Comparison of ENCODE assay signal across 11 cellular contexts in the genomic region with DNA sequence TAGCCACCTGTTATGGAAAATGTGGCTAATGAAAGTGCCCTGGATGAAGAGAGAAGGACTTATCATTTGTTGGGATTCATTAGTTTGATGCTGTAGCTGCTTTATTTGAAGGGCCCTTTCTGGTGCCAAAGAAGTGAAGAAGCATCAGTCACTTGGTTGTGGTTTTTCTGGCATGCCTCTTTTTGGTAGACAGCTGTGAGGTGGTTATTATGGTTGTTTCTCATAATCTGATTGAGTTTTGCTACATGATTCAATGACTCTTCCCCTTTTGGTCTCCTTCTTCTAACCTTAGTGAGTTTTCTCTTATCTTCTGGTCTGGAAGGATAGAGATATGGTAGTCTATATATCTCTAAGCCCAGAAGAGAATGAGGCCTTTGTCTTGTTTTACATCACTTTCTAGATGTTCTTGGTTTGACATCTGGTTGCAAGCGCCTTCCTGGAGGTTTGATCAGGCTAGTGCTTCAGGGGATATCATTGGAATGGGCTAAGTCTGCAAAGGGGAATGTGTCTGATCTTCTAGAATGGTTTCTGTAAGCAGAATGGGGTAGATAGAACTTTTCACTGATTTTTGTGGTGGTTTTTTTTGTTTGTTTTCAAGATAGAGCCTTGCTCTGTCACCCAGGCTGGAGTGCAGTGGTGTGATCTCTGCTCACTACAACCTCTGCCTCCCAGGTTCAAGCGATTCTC. TPM values are rescaled to one million over a fixed set of nuclear protein-coding genes. Genes with fewer than 3 reads are reported as not detected.
DNase-seq lines count a peak whose midpoint lies in the region; ATAC-seq and TF ChIP-seq lines count a peak whose summit lies in the region.
"Had no signal": no experiment of that assay in that cellular context is flagged by ENCODE, and none has a peak within 500 bp of the region (broad histone marks: within the 10 kb centered on the region; RNA-seq: fewer than 3 reads in every experiment).

No MANE protein-coding gene starts in this region.

- H3K4me3 ChIP-seq in CD8-positive, alpha-beta memory T cell (ENCODE audit: low read length): no peak overlapping the region
- no peak overlapping the region for H3K4me3 ChIP-seq in stomach
- H3K4me3 ChIP-seq: lung, skin epidermis had no signal

- H3K27ac Mint-ChIP-seq in CD8-positive, alpha-beta memory T cell: peak overlapping the region; percentile 44 to 90 (median 57)
- H3K27ac Mint-ChIP-seq in IgD-negative memory B cell: peak overlapping the region; percentile 48 to 82 (median 74)
- peak overlapping the region; percentile 46 for H3K27ac Mint-ChIP-seq in activated B cell treated with CpG ODN at 0.5 μM for 24 hours
- H3K27ac Mint-ChIP-seq in naive thymus-derived CD8-positive, alpha-beta T cell: peak overlapping the region in 9 of 10 donors; percentile 11 to 92 (median 41)

- peaks cover 0 to 29% (median 4%) of the 10 kb centered on the region in 3 donors for H3K36me3 Mint-ChIP-seq in CD8-positive, alpha-beta memory T cell
- no peaks in the 10 kb centered on the region for H3K36me3 Mint-ChIP-seq in IgD-negative memory B cell
- H3K36me3 Mint-ChIP-seq in activated B cell treated with CpG ODN at 0.5 μM for 24 hours (ENCODE audit: low read depth): peaks cover 26% of the 10 kb centered on the region
- H3K36me3 Mint-ChIP-seq in naive thymus-derived CD8-positive, alpha-beta T cell: peaks cover 0 to 29% (median 0%) of the 10 kb centered on the region in 3 donors

- ATAC-seq in activated B cell treated with CpG ODN at 0.5 μM for 24 hours (ENCODE audit: low read depth): no peak
- ATAC-seq in naive thymus-derived CD8-positive, alpha-beta T cell: peak; percentile 54 to 59
- no peak for ATAC-seq in HG03432 (IDR thresholded peaks at IDR 0.05; ENCODE audit: unreplicated experiment)

- CTCF ChIA-PET in CD8-positive, alpha-beta memory T cell (lab: Charles Lee): interaction anchor here (1.4 to 3.4 kb wide), 3 partner anchors 20 to 30 kb away, joined by 3 to 14 read pairs (median 3); no protein-coding TSS in a partner anchor
- CTCF ChIA-PET in activated B cell treated with CpG ODN at 0.5 μM for 24 hours (lab: Charles Lee): no interaction called here

- peaks cover under 1% of the 10 kb centered on the region for H3K36me3 ChIP-seq in CD8-positive, alpha-beta memory T cell (ENCODE audit: insufficient read depth, low read length)
- peaks cover 0 to 5% (median 0%) of the 10 kb centered on the region in 4 donors for H3K36me3 ChIP-seq in stomach

- no peak for TF ChIP-seq POLR2A in stomach (IDR thresholded peaks at IDR 0.05)

- peaks cover 91% of the 10 kb centered on the region for H3K4me1 ChIP-seq in CD8-positive, alpha-beta memory T cell (ENCODE audit: insufficient read depth, low read length)
- peaks cover 85 to 100% (median 96%) of the 10 kb centered on the region in 4 donors for H3K4me1 ChIP-seq in stomach

- no peak overlapping the region for H3K27ac ChIP-seq in CD8-positive, alpha-beta memory T cell (ENCODE audit: low read depth, low read length)
- peak overlapping the region in 2 of 5 donors; percentile 82 to 83 for H3K27ac ChIP-seq in stomach

- DNase-seq in CD8-positive, alpha-beta memory T cell: peak in 1 of 5 donors; percentile 46
- no peak for DNase-seq in activated B cell treated with CpG ODN at 0.5 μM for 24 hours
- DNase-seq in naive thymus-derived CD8-positive, alpha-beta T cell: peak in 4 of 10 donors; percentile 19 to 50 (median 34)
- no peak for DNase-seq in NCI-H345 treated with DMSO at 0.1 percent for 48 hours (lab: John Stamatoyannopoulos, UW; ENCODE audit: unreplicated experiment)
- no peak for DNase-seq in stomach
- DNase-seq in NCI-H524 (lab: John Stamatoyannopoulos, UW): no peak
- DNase-seq: NCI-H510A had no signal

- TF ChIP-seq CTCF in activated B cell treated with CpG ODN at 0.5 μM for 24 hours (IDR thresholded peaks at IDR 0.05) (no peak), stomach (IDR thresholded peaks at IDR 0.05) (no peak)

- WGBS in stomach, 5 donors: 86 to 100% (median 88%) methylated on average over 2 of the region's 2 CpGs

- POLR2A ChIA-PET in CD8-positive, alpha-beta memory T cell (lab: Charles Lee): interaction anchor here (0.6 to 1.2 kb wide), 2 partner anchors 66 to 79 kb away, joined by 3 read pairs; a partner anchor contains a TSS
- POLR2A ChIA-PET in activated B cell treated with CpG ODN at 0.5 μM for 24 hours (lab: Charles Lee): no interaction called here
- POLR2A ChIA-PET in naive thymus-derived CD8-positive, alpha-beta T cell (lab: Charles Lee): interaction anchor here (3.1 to 10.0 kb wide), 2 partner anchors 22 to 66 kb away, joined by 17 to 93 read pairs; a partner anchor contains a TSS

- H3K9me3 Mint-ChIP-seq in CD8-positive, alpha-beta memory T cell: no peaks in the 10 kb centered on the region
- H3K9me3 Mint-ChIP-seq in IgD-negative memory B cell (no peaks in the 10 kb centered on the region), activated B cell treated with CpG ODN at 0.5 μM for 24 hours (no peaks in the 10 kb centered on the region)
- H3K9me3 Mint-ChIP-seq in naive thymus-derived CD8-positive, alpha-beta T cell: no peaks in the 10 kb centered on the region

- intact Hi-C loops in activated B cell treated with CpG ODN at 0.5 μM for 24 hours (cut with micrococcal nuclease): loop anchor here (2.0 kb wide), 1 partner anchor 23 kb away; no protein-coding TSS in a partner anchor
- intact Hi-C loops in stomach (cut with DNase I; ENCODE audit: low total_unique reads): no loop called here

- peak overlapping the region; percentile 23 to 83 (median 45) for H3K4me3 Mint-ChIP-seq in CD8-positive, alpha-beta memory T cell
- peak overlapping the region in 3 of 4 donors; percentile 9 to 65 (median 61) for H3K4me3 Mint-ChIP-seq in IgD-negative memory B cell
- peak overlapping the region; percentile 42 for H3K4me3 Mint-ChIP-seq in activated B cell treated with CpG ODN at 0.5 μM for 24 hours
- peak overlapping the region; percentile 29 to 88 (median 60) for H3K4me3 Mint-ChIP-seq in naive thymus-derived CD8-positive, alpha-beta T cell

- TF ChIP-seq EP300 in stomach (IDR thresholded peaks at IDR 0.05): no peak

- H3K27me3 ChIP-seq in CD8-positive, alpha-beta memory T cell (ENCODE audit: insufficient read depth, low read length, poor library complexity, severe bottlenecking): no peaks in the 10 kb centered on the region
- no peaks in the 10 kb centered on the region for H3K27me3 ChIP-seq in stomach

- H3K4me1 Mint-ChIP-seq in CD8-positive, alpha-beta memory T cell: peaks cover 83 to 93% (median 89%) of the 10 kb centered on the region in 3 donors
- H3K4me1 Mint-ChIP-seq in IgD-negative memory B cell (peaks cover 66 to 81% (median 77%) of the 10 kb centered on the region in 3 donors), activated B cell treated with CpG ODN at 0.5 μM for 24 hours (peaks cover 91% of the 10 kb centered on the region)
- peaks cover 48 to 96% (median 87%) of the 10 kb centered on the region in 4 donors for H3K4me1 Mint-ChIP-seq in naive thymus-derived CD8-positive, alpha-beta T cell

- no peaks in the 10 kb centered on the region for H3K9me3 ChIP-seq in CD8-positive, alpha-beta memory T cell (ENCODE audit: low read length)
- H3K9me3 ChIP-seq in stomach: no peaks in the 10 kb centered on the region

- no peaks in the 10 kb centered on the region for H3K27me3 Mint-ChIP-seq in CD8-positive, alpha-beta memory T cell
- H3K27me3 Mint-ChIP-seq in IgD-negative memory B cell (no peaks in the 10 kb centered on the region), activated B cell treated with CpG ODN at 0.5 μM for 24 hours (no peaks in the 10 kb centered on the region)
- no peaks in the 10 kb centered on the region for H3K27me3 Mint-ChIP-seq in naive thymus-derived CD8-positive, alpha-beta T cell

RNA-seq across cellular contexts. Expression of a gene that starts 26.0 kb away (rescaled TPM):
- 10 to 100 TPM; 88.4 to 90.9 TPM for total RNA-seq in CD8-positive, alpha-beta memory T cell
- polyA plus RNA-seq in CD8-positive, alpha-beta memory T cell: 31.6 TPM
- 24.4 TPM for polyA plus RNA-seq in IgD-negative memory B cell
- total RNA-seq in activated B cell treated with CpG ODN at 0.5 μM for 24 hours: 116 and 142 TPM in 2 replicates
- total RNA-seq in naive thymus-derived CD8-positive, alpha-beta T cell: 100 to 1,000 TPM; 123 TPM
- polyA plus RNA-seq in naive thymus-derived CD8-positive, alpha-beta T cell: 10 to 100 TPM; 21.2 to 32.0 (median 28.9) TPM
- 10 to 100 TPM; 42.9 to 74.2 (median 50.1) TPM for total RNA-seq in stomach
- 10 to 100 TPM in 2 of 3 donors, 1 to 10 TPM in 1; 9.9 to 10.8 (median 10.4) TPM for polyA plus RNA-seq in stomach

Comparison
In these comparisons a context has a peak if more than half of its experiments do, and no peak if none do; other contexts are left out.
1. ATAC-seq: peak in naive thymus-derived CD8-positive, alpha-beta T cell (2 of 2); none in activated B cell treated with CpG ODN at 0.5 μM for 24 hours (single experiment) and HG03432 (single experiment).
2. Peak in every context shown above with its lines, with median percentiles within 50 percentile points of each other: H3K27ac Mint-ChIP-seq and H3K4me3 Mint-ChIP-seq.